ENCODE assay signal across 14 cellular contexts in the genomic region with DNA sequence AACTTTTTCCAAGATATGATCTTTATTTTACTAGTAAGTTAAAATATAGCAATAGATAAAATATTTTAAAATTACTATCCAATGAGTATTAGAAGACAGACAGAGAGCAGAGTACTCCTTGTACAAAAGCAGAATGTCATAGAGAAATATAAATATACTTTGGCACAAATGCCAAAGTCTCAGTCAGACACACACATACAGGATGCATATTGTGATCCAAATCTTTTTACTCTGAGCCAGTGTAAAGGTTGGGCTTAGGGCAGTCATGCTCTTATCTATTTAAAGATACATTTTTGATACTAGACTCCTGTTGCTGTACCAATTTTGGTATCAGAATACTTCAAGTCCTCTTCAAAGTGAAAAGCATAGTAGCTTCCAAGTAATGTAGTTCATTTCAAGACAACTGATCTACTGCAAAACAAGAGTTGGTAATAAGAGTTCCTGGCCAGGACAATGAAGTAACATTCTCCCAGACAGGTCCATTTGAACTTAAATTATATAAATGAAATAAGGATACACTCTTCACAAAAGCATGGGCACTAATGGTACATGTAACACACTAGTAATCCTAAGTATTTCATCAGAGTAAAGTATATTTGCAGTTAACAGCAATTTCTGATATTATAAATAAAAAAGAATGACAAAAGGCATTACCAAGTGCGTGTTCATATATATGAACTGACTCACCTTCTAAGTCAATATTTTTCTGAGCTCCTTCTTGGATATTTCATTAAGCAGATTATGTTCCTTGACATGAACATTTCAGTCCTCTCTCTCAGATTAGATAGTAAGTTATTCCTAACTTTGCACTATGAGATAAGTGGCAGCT. TPM values are rescaled to one million over a fixed set of nuclear protein-coding genes. Genes with fewer than 3 reads are reported as not detected.
DNase-seq lines count a peak whose midpoint lies in the region; ATAC-seq, FAIRE-seq and TF ChIP-seq lines count a peak whose summit lies in the region.
"Had no signal": no experiment of that assay in that cellular context is flagged by ENCODE, and none has a peak within 500 bp of the region (broad histone marks: within the 10 kb centered on the region; RNA-seq: fewer than 3 reads in every experiment).

No MANE protein-coding gene starts in this region.

- no peaks in the 10 kb centered on the region for H3K27me3 ChIP-seq in gastroesophageal sphincter
- H3K27me3 ChIP-seq in sigmoid colon = no peaks in the 10 kb centered on the region

- H3K4me3 Mint-ChIP-seq in activated CD8-positive, alpha-beta memory T cell treated with anti-CD3 and anti-CD28 coated beads, Interleukin-2, amount 10 ng/mL, durations not matched to agents 7 days and 5 days = no peak overlapping the region

- H3K4me3 ChIP-seq in gastroesophageal sphincter = no peak overlapping the region
- H3K4me3 ChIP-seq in sigmoid colon = no peak overlapping the region
- H3K4me3 ChIP-seq: lung had no signal

- peaks cover 15% of the 10 kb centered on the region for H3K36me3 Mint-ChIP-seq in activated CD8-positive, alpha-beta memory T cell treated with anti-CD3 and anti-CD28 coated beads, Interleukin-2, amount 10 ng/mL, durations not matched to agents 7 days and 5 days

- no peaks in the 10 kb centered on the region for H3K9me3 Mint-ChIP-seq in activated CD8-positive, alpha-beta memory T cell treated with anti-CD3 and anti-CD28 coated beads, Interleukin-2, amount 10 ng/mL, durations not matched to agents 7 days and 5 days (ENCODE audit: low read depth)
- H3K9me3 Mint-ChIP-seq: activated naive CD4-positive, alpha-beta T cell treated with anti-CD3 and anti-CD28 coated beads, Interleukin-2, amount 50 U/mL, for 72 hours; stimulated activated naive CD8-positive, alpha-beta T cell treated with anti-CD3 and anti-CD28 coated beads, Interleukin-15, amount 100 ng/mL, for 72 hours had no signal

- no peak for TF ChIP-seq CTCF in gastroesophageal sphincter (IDR thresholded peaks at IDR 0.05)
- no peak for TF ChIP-seq CTCF in sigmoid colon (IDR thresholded peaks at IDR 0.05)

- H3K4me1 Mint-ChIP-seq in activated CD8-positive, alpha-beta memory T cell treated with anti-CD3 and anti-CD28 coated beads, Interleukin-2, amount 10 ng/mL, durations not matched to agents 7 days and 5 days = peaks cover 29% of the 10 kb centered on the region

- H3K27ac Mint-ChIP-seq in activated CD8-positive, alpha-beta memory T cell treated with anti-CD3 and anti-CD28 coated beads, Interleukin-2, amount 10 ng/mL, durations not matched to agents 7 days and 5 days = no peak overlapping the region

- H3K4me1 ChIP-seq in gastroesophageal sphincter (peaks cover 20 to 72% (median 36%) of the 10 kb centered on the region in 3 donors), sigmoid colon (peaks cover 0 to 71% (median 50%) of the 10 kb centered on the region in 4 donors)

- H3K27me3 Mint-ChIP-seq in activated CD8-positive, alpha-beta memory T cell treated with anti-CD3 and anti-CD28 coated beads, Interleukin-2, amount 10 ng/mL, durations not matched to agents 7 days and 5 days = no peaks in the 10 kb centered on the region
- H3K27me3 Mint-ChIP-seq: stimulated activated naive CD8-positive, alpha-beta T cell treated with anti-CD3 and anti-CD28 coated beads, Interleukin-15, amount 100 ng/mL, for 72 hours had no signal

- CTCF ChIA-PET in activated CD8-positive, alpha-beta memory T cell treated with anti-CD3 and anti-CD28 coated beads, Interleukin-2, amount 10 ng/mL, durations not matched to agents 7 days and 5 days (lab: Charles Lee) = interaction anchor here (0.8 to 1.7 kb wide), 3 partner anchors 12 to 48 kb away, joined by 3 to 4 read pairs (median 3); no protein-coding TSS in a partner anchor

- DNase-seq in H54 (ENCODE audit: insufficient read length, low spot score) (no peak), sigmoid colon (no peak), midbrain (lab: John Stamatoyannopoulos, UW) (no peak), HK-2 (ENCODE audit: unreplicated experiment) (no peak)
- no peak for DNase-seq in activated CD8-positive, alpha-beta memory T cell treated with anti-CD3 and anti-CD28 coated beads, Interleukin-2, amount 10 ng/mL, durations not matched to agents 7 days and 5 days
- DNase-seq: activated CD4-positive, alpha-beta T cell treated with anti-CD3 and anti-CD28 coated beads for 48 hours; NCI-H1105; stimulated activated naive CD8-positive, alpha-beta T cell treated with anti-CD3 and anti-CD28 coated beads, Interleukin-15, amount 100 ng/mL, for 72 hours; SW 1271 had no signal

- TF ChIP-seq EP300 in gastroesophageal sphincter (IDR thresholded peaks at IDR 0.05) = no peak
- TF ChIP-seq EP300 in sigmoid colon (IDR thresholded peaks at IDR 0.05) = no peak

- no peak for TF ChIP-seq POLR2A in H54 (IDR thresholded peaks at IDR 0.05; ENCODE audit: low read depth, low read length)
- TF ChIP-seq POLR2A in gastroesophageal sphincter (IDR thresholded peaks at IDR 0.05) = no peak
- no peak for TF ChIP-seq POLR2A in sigmoid colon (IDR thresholded peaks at IDR 0.05)

- intact Hi-C loops in sigmoid colon (cut with DNase I) = no loop called here

- 70 to 73% methylated on average over 1 of the region's 1 CpG for WGBS in gastroesophageal sphincter (ENCODE audit: low coverage in 1 of 2), 2 donors
- 44 to 89% methylated on average over 1 of the region's 1 CpG for WGBS in sigmoid colon, 2 donors

- H3K27ac ChIP-seq in gastroesophageal sphincter = peak overlapping the region; percentile 23 to 64 (median 58)
- H3K27ac ChIP-seq in sigmoid colon = peak overlapping the region; percentile 7 to 79 (median 53)

- H3K9me3 ChIP-seq in gastroesophageal sphincter (no peaks in the 10 kb centered on the region), sigmoid colon (no peaks in the 10 kb centered on the region)

- no peaks in the 10 kb centered on the region for H3K36me3 ChIP-seq in gastroesophageal sphincter
- H3K36me3 ChIP-seq in sigmoid colon = no peaks in the 10 kb centered on the region

- FAIRE-seq in H54 (lab: Jason Lieb, UNC) = peak; percentile 77

- peak; percentile 17 for ATAC-seq in SK-N-SH treated with all-trans-retinoic acid at 6 μM for 48 hours
- no peak for ATAC-seq in gastroesophageal sphincter
- ATAC-seq in activated CD8-positive, alpha-beta memory T cell treated with anti-CD3 and anti-CD28 coated beads, Interleukin-2, amount 10 ng/mL, durations not matched to agents 7 days and 5 days = no peak
- ATAC-seq in GM18517 (IDR thresholded peaks at IDR 0.05; ENCODE audit: unreplicated experiment) = no peak
- ATAC-seq: stimulated activated naive CD8-positive, alpha-beta T cell treated with anti-CD3 and anti-CD28 coated beads, Interleukin-15, amount 100 ng/mL, for 72 hours had no signal

TF ChIP-seq in SK-N-SH treated with all-trans-retinoic acid at 6 μM for 48 hours, 23 proteins besides CTCF, POLR2A, EP300 and RAD21 (continues in another document):
- TF ChIP-seq SNAI2 (CRISPR knock-in tag; IDR thresholded peaks at IDR 0.05) (0 out of 2 replicates have a peak, but pooled peaks have one; percentile 47), ZNF8 (CRISPR knock-in tag; IDR thresholded peaks at IDR 0.05) (no peak)
- TF ChIP-seq, protein P1, sequence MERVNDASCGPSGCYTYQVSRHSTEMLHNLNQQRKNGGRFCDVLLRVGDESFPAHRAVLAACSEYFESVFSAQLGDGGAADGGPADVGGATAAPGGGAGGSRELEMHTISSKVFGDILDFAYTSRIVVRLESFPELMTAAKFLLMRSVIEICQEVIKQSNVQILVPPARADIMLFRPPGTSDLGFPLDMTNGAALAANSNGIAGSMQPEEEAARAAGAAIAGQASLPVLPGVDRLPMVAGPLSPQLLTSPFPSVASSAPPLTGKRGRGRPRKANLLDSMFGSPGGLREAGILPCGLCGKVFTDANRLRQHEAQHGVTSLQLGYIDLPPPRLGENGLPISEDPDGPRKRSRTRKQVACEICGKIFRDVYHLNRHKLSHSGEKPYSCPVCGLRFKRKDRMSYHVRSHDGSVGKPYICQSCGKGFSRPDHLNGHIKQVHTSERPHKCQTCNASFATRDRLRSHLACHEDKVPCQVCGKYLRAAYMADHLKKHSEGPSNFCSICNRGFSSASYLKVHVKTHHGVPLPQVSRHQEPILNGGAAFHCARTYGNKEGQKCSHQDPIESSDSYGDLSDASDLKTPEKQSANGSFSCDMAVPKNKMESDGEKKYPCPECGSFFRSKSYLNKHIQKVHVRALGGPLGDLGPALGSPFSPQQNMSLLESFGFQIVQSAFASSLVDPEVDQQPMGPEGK (CRISPR knock-in tag; IDR thresholded peaks at IDR 0.05; ENCODE audit: borderline replicate concordance) = 0 out of 2 replicates have a peak, but pooled peaks have one; percentile 9
- TF ChIP-seq, protein P2, sequence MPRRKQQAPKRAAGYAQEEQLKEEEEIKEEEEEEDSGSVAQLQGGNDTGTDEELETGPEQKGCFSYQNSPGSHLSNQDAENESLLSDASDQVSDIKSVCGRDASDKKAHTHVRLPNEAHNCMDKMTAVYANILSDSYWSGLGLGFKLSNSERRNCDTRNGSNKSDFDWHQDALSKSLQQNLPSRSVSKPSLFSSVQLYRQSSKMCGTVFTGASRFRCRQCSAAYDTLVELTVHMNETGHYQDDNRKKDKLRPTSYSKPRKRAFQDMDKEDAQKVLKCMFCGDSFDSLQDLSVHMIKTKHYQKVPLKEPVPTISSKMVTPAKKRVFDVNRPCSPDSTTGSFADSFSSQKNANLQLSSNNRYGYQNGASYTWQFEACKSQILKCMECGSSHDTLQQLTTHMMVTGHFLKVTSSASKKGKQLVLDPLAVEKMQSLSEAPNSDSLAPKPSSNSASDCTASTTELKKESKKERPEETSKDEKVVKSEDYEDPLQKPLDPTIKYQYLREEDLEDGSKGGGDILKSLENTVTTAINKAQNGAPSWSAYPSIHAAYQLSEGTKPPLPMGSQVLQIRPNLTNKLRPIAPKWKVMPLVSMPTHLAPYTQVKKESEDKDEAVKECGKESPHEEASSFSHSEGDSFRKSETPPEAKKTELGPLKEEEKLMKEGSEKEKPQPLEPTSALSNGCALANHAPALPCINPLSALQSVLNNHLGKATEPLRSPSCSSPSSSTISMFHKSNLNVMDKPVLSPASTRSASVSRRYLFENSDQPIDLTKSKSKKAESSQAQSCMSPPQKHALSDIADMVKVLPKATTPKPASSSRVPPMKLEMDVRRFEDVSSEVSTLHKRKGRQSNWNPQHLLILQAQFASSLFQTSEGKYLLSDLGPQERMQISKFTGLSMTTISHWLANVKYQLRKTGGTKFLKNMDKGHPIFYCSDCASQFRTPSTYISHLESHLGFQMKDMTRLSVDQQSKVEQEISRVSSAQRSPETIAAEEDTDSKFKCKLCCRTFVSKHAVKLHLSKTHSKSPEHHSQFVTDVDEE (CRISPR knock-in tag; IDR thresholded peaks at IDR 0.05) = no peak

RNA-seq across cellular contexts. Expression of a gene that starts 10.5 kb away (rescaled TPM):
- total RNA-seq in gastroesophageal sphincter (10 to 100 TPM; 66.1 to 99.7 (median 92.8) TPM), sigmoid colon (100 to 1,000 TPM in 3 of 4 donors, 10 to 100 TPM in 1; 88.2 to 159 (median 123) TPM)
- polyA plus RNA-seq in sigmoid colon = 10 to 100 TPM; 61.8 to 85.9 (median 78.4) TPM
- 10 to 100 TPM; 48.9 to 57.5 TPM for total RNA-seq in activated CD8-positive, alpha-beta memory T cell treated with anti-CD3 and anti-CD28 coated beads, Interleukin-2, amount 10 ng/mL, durations not matched to agents 7 days and 5 days

RNA-seq across cellular contexts. Expression of a gene that starts 54.0 kb away (rescaled TPM):
- 10 to 100 TPM in 1 of 4 donors, 1 to 10 TPM in 3; 4.7 to 17.4 (median 6.6) TPM for total RNA-seq in gastroesophageal sphincter
- 10 to 100 TPM in 2 of 4 donors, 1 to 10 TPM in 2; 4.7 to 17.6 (median 10.4) TPM for total RNA-seq in sigmoid colon
- 10 to 100 TPM in 2 of 3 donors, 1 to 10 TPM in 1; 5.4 to 15.0 (median 11.6) TPM for polyA plus RNA-seq in sigmoid colon
- 10 to 100 TPM; 10.7 to 13.5 TPM for total RNA-seq in activated CD8-positive, alpha-beta memory T cell treated with anti-CD3 and anti-CD28 coated beads, Interleukin-2, amount 10 ng/mL, durations not matched to agents 7 days and 5 days
